Comparison of ENCODE assay signal across 18 cellular contexts in the genomic region with DNA sequence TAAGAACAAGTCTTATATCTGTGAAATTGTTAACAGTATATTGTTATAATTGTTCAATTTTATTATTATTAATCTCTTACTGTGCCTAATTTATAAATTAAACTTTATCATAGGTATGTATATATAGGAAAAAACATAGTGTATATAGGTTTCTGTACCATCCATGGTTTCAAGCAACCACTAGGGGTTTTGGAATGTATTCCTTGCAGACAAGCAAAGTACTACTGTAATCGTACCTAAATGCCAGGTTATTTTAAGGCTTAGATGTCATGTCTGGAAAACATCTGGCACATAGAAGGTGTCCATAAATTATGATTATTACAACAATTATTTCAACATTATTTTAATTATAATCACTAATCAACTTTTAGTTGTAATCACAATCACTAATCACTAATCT. TPM values are rescaled to one million over a fixed set of nuclear protein-coding genes. Genes with fewer than 3 reads are reported as not detected.
DNase-seq lines count a peak whose midpoint lies in the region; ATAC-seq, FAIRE-seq and TF ChIP-seq lines count a peak whose summit lies in the region.
"Had no signal": no experiment of that assay in that cellular context is flagged by ENCODE, and none has a peak within 500 bp of the region (broad histone marks: within the 10 kb centered on the region; RNA-seq: fewer than 3 reads in every experiment).

No MANE protein-coding gene starts in this region.

- H3K9me3 Mint-ChIP-seq in memory B cell = no peaks in the 10 kb centered on the region
- H3K9me3 Mint-ChIP-seq: immature natural killer cell, nephron progenitor cell had no signal

- H3K36me3 Mint-ChIP-seq in memory B cell = peaks cover 2% of the 10 kb centered on the region
- H3K36me3 Mint-ChIP-seq: immature natural killer cell had no signal

- H3K27ac ChIP-seq in RWPE2 (ENCODE audit: poor library complexity, severe bottlenecking) = no peak overlapping the region
- no peak overlapping the region for H3K27ac ChIP-seq in kidney (ENCODE audit: low read depth in 2 of 2, low read length in 2 of 2)
- H3K27ac ChIP-seq: sigmoid colon had no signal

- H3K27ac Mint-ChIP-seq in memory B cell = peak overlapping the region; percentile 84
- H3K27ac Mint-ChIP-seq: activated CD8-positive, alpha-beta memory T cell treated with anti-CD3 and anti-CD28 coated beads, Interleukin-2, amount 10 ng/mL, durations not matched to agents 7 days and 5 days; nephron progenitor cell had no signal

- no peak for DNase-seq in BE2C
- DNase-seq in RWPE2 (ENCODE audit: low spot score) = no peak
- DNase-seq in memory B cell (ENCODE audit: low spot score in 2 of 2) = no peak
- DNase-seq in kidney = no peak
- DNase-seq in ecto neural progenitor cell (ENCODE audit: low spot score) = no peak
- no peak for DNase-seq in NCI-H187 treated with DMSO at 0.1 percent for 48 hours (lab: John Stamatoyannopoulos, UW)
- DNase-seq: activated CD8-positive, alpha-beta memory T cell treated with anti-CD3 and anti-CD28 coated beads, Interleukin-2, amount 10 ng/mL, durations not matched to agents 7 days and 5 days; activated effector memory CD4-positive, alpha-beta T cell treated with Interleukin-2 at 50 U/mL for 16 hours; anterior cingulate cortex; immature natural killer cell; IMR-90; NCI-H1105; NCI-H748 treated with DMSO at 0.1 percent for 48 hours; nephron progenitor cell; sigmoid colon had no signal

- no peaks in the 10 kb centered on the region for H3K27me3 ChIP-seq in BE2C
- no peaks in the 10 kb centered on the region for H3K27me3 ChIP-seq in RWPE2 (ENCODE audit: insufficient read depth, poor library complexity, severe bottlenecking)
- H3K27me3 ChIP-seq: sigmoid colon had no signal

- intact Hi-C loops in kidney (cut with DNase I) = no loop called here

- TF ChIP-seq CTCF in BE2C (IDR thresholded peaks at IDR 0.05; ENCODE audit: low read depth, low read length) (peak; percentile 40), RWPE2 (IDR thresholded peaks at IDR 0.05; ENCODE audit: poor library complexity, severe bottlenecking) (peak; percentile 14), kidney (IDR thresholded peaks at IDR 0.05; ENCODE audit: borderline replicate concordance, extremely low read depth, insufficient read depth) (no peak)

- H3K4me3 Mint-ChIP-seq in memory B cell = no peak overlapping the region
- H3K4me3 Mint-ChIP-seq: activated CD8-positive, alpha-beta memory T cell treated with anti-CD3 and anti-CD28 coated beads, Interleukin-2, amount 10 ng/mL, durations not matched to agents 7 days and 5 days; nephron progenitor cell had no signal

- H3K4me1 ChIP-seq in BE2C (no peaks in the 10 kb centered on the region; the same call in 1 of the 2 replicates), RWPE2 (ENCODE audit: insufficient read depth, poor library complexity, severe bottlenecking) (peaks cover 8% of the 10 kb centered on the region), kidney (ENCODE audit: control insufficient read depth in 1 of 2, insufficient read depth in 1 of 2, low read depth in 1 of 2, low read length in 2 of 2) (no peaks in the 10 kb centered on the region)

- ATAC-seq in RWPE2 (ENCODE audit: low read depth) (no peak), memory B cell (ENCODE audit: low read depth) (no peak), HG02571 (IDR thresholded peaks at IDR 0.05; ENCODE audit: unreplicated experiment) (no peak)
- ATAC-seq: activated CD4-positive, CD25-positive, alpha-beta regulatory T cell treated with anti-CD3 and anti-CD28 coated beads, Interleukin-2, amount 50 U/mL, for 24 hours; activated CD8-positive, alpha-beta memory T cell treated with anti-CD3 and anti-CD28 coated beads, Interleukin-2, amount 10 ng/mL, durations not matched to agents 7 days and 5 days had no signal

- FAIRE-seq in G401.6 (lab: Jason Lieb, UNC) = peak; percentile 45
- no peak for FAIRE-seq in kidney (lab: Jason Lieb, UNC)

- H3K4me3 ChIP-seq in BE2C (ENCODE audit: low read depth, low read length) (no peak overlapping the region), RWPE2 (ENCODE audit: severe bottlenecking) (no peak overlapping the region), kidney (ENCODE audit: low read length in 2 of 2) (no peak overlapping the region)
- H3K4me3 ChIP-seq: sigmoid colon had no signal

- H3K9me3 ChIP-seq in BE2C = no peaks in the 10 kb centered on the region
- no peaks in the 10 kb centered on the region for H3K9me3 ChIP-seq in RWPE2 (ENCODE audit: severe bottlenecking)
- no peaks in the 10 kb centered on the region for H3K9me3 ChIP-seq in kidney (ENCODE audit: control insufficient read depth in 1 of 2, low read length in 2 of 2)
- H3K9me3 ChIP-seq: sigmoid colon had no signal

- H3K27me3 Mint-ChIP-seq in memory B cell = no peaks in the 10 kb centered on the region
- H3K27me3 Mint-ChIP-seq: activated CD8-positive, alpha-beta memory T cell treated with anti-CD3 and anti-CD28 coated beads, Interleukin-2, amount 10 ng/mL, durations not matched to agents 7 days and 5 days had no signal

- H3K36me3 ChIP-seq in BE2C = no peaks in the 10 kb centered on the region
- H3K36me3 ChIP-seq in RWPE2 (ENCODE audit: low read depth) = no peaks in the 10 kb centered on the region
- no peaks in the 10 kb centered on the region for H3K36me3 ChIP-seq in kidney (ENCODE audit: control insufficient read depth in 1 of 2, insufficient read depth in 2 of 2, low read length in 2 of 2)
- H3K36me3 ChIP-seq: sigmoid colon had no signal

- peaks cover 55% of the 10 kb centered on the region for H3K4me1 Mint-ChIP-seq in memory B cell

- no peak overlapping the region for H3K9ac ChIP-seq in kidney (ENCODE audit: low read length in 2 of 2)

RNA-seq across cellular contexts. Expression of a gene that starts 8.4 kb away (rescaled TPM):
- polyA plus RNA-seq in BE2C (2012; ENCODE audit: insufficient read depth, insufficient read length, low read depth) = 12.5 TPM
- 72.8 TPM for total RNA-seq in kidney
- polyA plus RNA-seq in kidney (ENCODE audit: insufficient read depth, low read depth, low replicate concordance) = 20.1 TPM
